13 cellular contexts compared by ENCODE assay signal in genomic region chr6:36098920-36099647, GRCh38. TPM values are rescaled to one million over a fixed set of nuclear protein-coding genes. Genes with fewer than 3 reads are reported as not detected.
A peak's percentile ranks its signal among the peaks of the same experiment; 100 is the strongest.
DNase-seq lines count a peak whose midpoint lies in the region; ATAC-seq lines count a peak whose summit lies in the region.
"Had no signal": no experiment of that assay in that cellular context is flagged by ENCODE, and none has a peak within 500 bp of the region (broad histone marks: within the 10 kb centered on the region; RNA-seq: fewer than 3 reads in every experiment).

No MANE protein-coding gene starts in this region.

- peaks cover 63% of the 10 kb centered on the region for H3K36me3 Mint-ChIP-seq in activated T-cell treated with anti-CD3 and anti-CD28 coated beads, Interleukin-2, amount 50 U/mL, for 24 hours (ENCODE audit: low read depth)
- H3K36me3 Mint-ChIP-seq in activated CD8-positive, alpha-beta T cell treated with anti-CD3 and anti-CD28 coated beads, Interleukin-2, amount 10 ng/mL, durations not matched to agents 7 days and 5 days (ENCODE audit: low read depth), result peaks cover 32% of the 10 kb centered on the region
- peaks cover 11% of the 10 kb centered on the region for H3K36me3 Mint-ChIP-seq in stimulated activated memory B cell treated with anti-CD40 and anti-IgM and Interleukin-4, amounts not matched to agents 10 μg/mL and 1 μg/mL and 100 μg/mL, for 72 hours

- POLR2A ChIA-PET in activated CD8-positive, alpha-beta T cell treated with anti-CD3 and anti-CD28 coated beads, Interleukin-2, amount 10 ng/mL, durations not matched to agents 7 days and 5 days (lab: Charles Lee), result interaction anchor here (0.5 to 2.4 kb wide), 4 partner anchors 10 to 71 kb away, joined by 3 to 15 read pairs (median 3); partner anchors contain the start of gene MAPK14

- H3K9me3 Mint-ChIP-seq in activated T-cell treated with anti-CD3 and anti-CD28 coated beads, Interleukin-2, amount 50 U/mL, for 24 hours, result no peaks in the 10 kb centered on the region
- H3K9me3 Mint-ChIP-seq in activated CD8-positive, alpha-beta T cell treated with anti-CD3 and anti-CD28 coated beads, Interleukin-2, amount 10 ng/mL, durations not matched to agents 7 days and 5 days (ENCODE audit: insufficient read depth), result no peaks in the 10 kb centered on the region
- H3K9me3 Mint-ChIP-seq in stimulated activated memory B cell treated with anti-CD40 and anti-IgM and Interleukin-4, amounts not matched to agents 10 μg/mL and 1 μg/mL and 100 μg/mL, for 72 hours, result no peaks in the 10 kb centered on the region
- H3K9me3 Mint-ChIP-seq: HFFc6 had no signal

- H3K27me3 Mint-ChIP-seq in activated T-cell treated with anti-CD3 and anti-CD28 coated beads, Interleukin-2, amount 50 U/mL, for 24 hours, result no peaks in the 10 kb centered on the region
- H3K27me3 Mint-ChIP-seq in activated CD8-positive, alpha-beta T cell treated with anti-CD3 and anti-CD28 coated beads, Interleukin-2, amount 10 ng/mL, durations not matched to agents 7 days and 5 days (ENCODE audit: low read depth), result no peaks in the 10 kb centered on the region
- no peaks in the 10 kb centered on the region for H3K27me3 Mint-ChIP-seq in stimulated activated memory B cell treated with anti-CD40 and anti-IgM and Interleukin-4, amounts not matched to agents 10 μg/mL and 1 μg/mL and 100 μg/mL, for 72 hours

- intact Hi-C loops in left cardiac atrium (cut with DNase I), result no loop called here

- peak overlapping the region; percentile 80 for H3K27ac Mint-ChIP-seq in activated T-cell treated with anti-CD3 and anti-CD28 coated beads, Interleukin-2, amount 50 U/mL, for 24 hours
- H3K27ac Mint-ChIP-seq in activated CD8-positive, alpha-beta T cell treated with anti-CD3 and anti-CD28 coated beads, Interleukin-2, amount 10 ng/mL, durations not matched to agents 7 days and 5 days, result peak overlapping the region; percentile 65
- peak overlapping the region; percentile 12 for H3K27ac Mint-ChIP-seq in stimulated activated memory B cell treated with anti-CD40 and anti-IgM and Interleukin-4, amounts not matched to agents 10 μg/mL and 1 μg/mL and 100 μg/mL, for 72 hours
- H3K27ac Mint-ChIP-seq: HFFc6 had no signal

- H3K4me3 Mint-ChIP-seq in activated T-cell treated with anti-CD3 and anti-CD28 coated beads, Interleukin-2, amount 50 U/mL, for 24 hours, result no peak overlapping the region
- H3K4me3 Mint-ChIP-seq in activated CD8-positive, alpha-beta T cell treated with anti-CD3 and anti-CD28 coated beads, Interleukin-2, amount 10 ng/mL, durations not matched to agents 7 days and 5 days, result no peak overlapping the region
- H3K4me3 Mint-ChIP-seq in stimulated activated memory B cell treated with anti-CD40 and anti-IgM and Interleukin-4, amounts not matched to agents 10 μg/mL and 1 μg/mL and 100 μg/mL, for 72 hours, result no peak overlapping the region
- H3K4me3 Mint-ChIP-seq: HFFc6 had no signal

- no peak for ATAC-seq in activated CD8-positive, alpha-beta T cell treated with anti-CD3 and anti-CD28 coated beads, Interleukin-2, amount 10 ng/mL, durations not matched to agents 7 days and 5 days
- ATAC-seq in left cardiac atrium (peak; percentile 64 to 70), HG02885 (IDR thresholded peaks at IDR 0.05; ENCODE audit: poor library complexity, unreplicated experiment) (no peak), GM21367 (IDR thresholded peaks at IDR 0.05; ENCODE audit: unreplicated experiment) (no peak)
- no peak for ATAC-seq in stimulated activated memory B cell treated with anti-CD40 and anti-IgM and Interleukin-4, amounts not matched to agents 10 μg/mL and 1 μg/mL and 100 μg/mL, for 72 hours
- ATAC-seq: esophagus mucosa had no signal

- peaks cover 44% of the 10 kb centered on the region for H3K4me1 Mint-ChIP-seq in activated T-cell treated with anti-CD3 and anti-CD28 coated beads, Interleukin-2, amount 50 U/mL, for 24 hours (ENCODE audit: low read depth)
- H3K4me1 Mint-ChIP-seq in activated CD8-positive, alpha-beta T cell treated with anti-CD3 and anti-CD28 coated beads, Interleukin-2, amount 10 ng/mL, durations not matched to agents 7 days and 5 days (ENCODE audit: low read depth), result peaks cover 36% of the 10 kb centered on the region
- peaks cover 12% of the 10 kb centered on the region for H3K4me1 Mint-ChIP-seq in stimulated activated memory B cell treated with anti-CD40 and anti-IgM and Interleukin-4, amounts not matched to agents 10 μg/mL and 1 μg/mL and 100 μg/mL, for 72 hours

- DNase-seq in activated T-cell treated with anti-CD3 and anti-CD28 coated beads, Interleukin-2, amount 50 U/mL, for 24 hours, result no peak
- no peak for DNase-seq in activated T-cell treated with anti-CD3 and anti-CD28 coated beads for 4 hours
- no peak for DNase-seq in activated CD8-positive, alpha-beta T cell treated with anti-CD3 and anti-CD28 coated beads, Interleukin-2, amount 10 ng/mL, durations not matched to agents 7 days and 5 days
- no peak for DNase-seq in left cardiac atrium
- DNase-seq in HK-2 (ENCODE audit: unreplicated experiment), result no peak
- DNase-seq: amygdala, HFFc6, NCI-H1694 treated with DMSO at 0.1 percent for 48 hours, PC-9 had no signal

- CTCF ChIA-PET in activated CD8-positive, alpha-beta T cell treated with anti-CD3 and anti-CD28 coated beads, Interleukin-2, amount 10 ng/mL, durations not matched to agents 7 days and 5 days (lab: Charles Lee), result interaction anchor here (0.7 to 4.0 kb wide), 4 partner anchors 10 to 71 kb away, joined by 3 to 26 read pairs (median 12); partner anchors contain the start of gene MAPK14

RNA-seq across cellular contexts. Expression of gene MAPK13, which starts 31.2 kb away (rescaled TPM):
- total RNA-seq in activated CD8-positive, alpha-beta T cell treated with anti-CD3 and anti-CD28 coated beads, Interleukin-2, amount 10 ng/mL, durations not matched to agents 7 days and 5 days, result 10 to 100 TPM; 42.6 to 43.5 TPM
- 1 to 10 TPM; 1.9 to 4.6 TPM for total RNA-seq in left cardiac atrium

Comparison
In these comparisons a context has a peak if more than half of its experiments do, and no peak if none do; other contexts are left out.
1. H3K27ac Mint-ChIP-seq: peak in every context shown above with its lines; median percentile 80 in activated T-cell treated with anti-CD3 and anti-CD28 coated beads, Interleukin-2, amount 50 U/mL, for 24 hours; 65 in activated CD8-positive, alpha-beta T cell treated with anti-CD3 and anti-CD28 coated beads, Interleukin-2, amount 10 ng/mL, durations not matched to agents 7 days and 5 days; 12 in stimulated activated memory B cell treated with anti-CD40 and anti-IgM and Interleukin-4, amounts not matched to agents 10 μg/mL and 1 μg/mL and 100 μg/mL, for 72 hours.
2. ATAC-seq: peak in left cardiac atrium (2 of 2); none in activated CD8-positive, alpha-beta T cell treated with anti-CD3 and anti-CD28 coated beads, Interleukin-2, amount 10 ng/mL, durations not matched to agents 7 days and 5 days (single experiment), stimulated activated memory B cell treated with anti-CD40 and anti-IgM and Interleukin-4, amounts not matched to agents 10 μg/mL and 1 μg/mL and 100 μg/mL, for 72 hours (single experiment), HG02885 (single experiment) and GM21367 (single experiment).
3. RNA of gene MAPK13, which starts 31.2 kb away (total RNA-seq): 42.6 to 43.5 TPM in activated CD8-positive, alpha-beta T cell treated with anti-CD3 and anti-CD28 coated beads, Interleukin-2, amount 10 ng/mL, durations not matched to agents 7 days and 5 days; 1.9 to 4.6 TPM in left cardiac atrium; every median in the first group is over 4 times any median in the second.